Comparison of ENCODE assay signal across 16 cellular contexts in the genomic region with DNA sequence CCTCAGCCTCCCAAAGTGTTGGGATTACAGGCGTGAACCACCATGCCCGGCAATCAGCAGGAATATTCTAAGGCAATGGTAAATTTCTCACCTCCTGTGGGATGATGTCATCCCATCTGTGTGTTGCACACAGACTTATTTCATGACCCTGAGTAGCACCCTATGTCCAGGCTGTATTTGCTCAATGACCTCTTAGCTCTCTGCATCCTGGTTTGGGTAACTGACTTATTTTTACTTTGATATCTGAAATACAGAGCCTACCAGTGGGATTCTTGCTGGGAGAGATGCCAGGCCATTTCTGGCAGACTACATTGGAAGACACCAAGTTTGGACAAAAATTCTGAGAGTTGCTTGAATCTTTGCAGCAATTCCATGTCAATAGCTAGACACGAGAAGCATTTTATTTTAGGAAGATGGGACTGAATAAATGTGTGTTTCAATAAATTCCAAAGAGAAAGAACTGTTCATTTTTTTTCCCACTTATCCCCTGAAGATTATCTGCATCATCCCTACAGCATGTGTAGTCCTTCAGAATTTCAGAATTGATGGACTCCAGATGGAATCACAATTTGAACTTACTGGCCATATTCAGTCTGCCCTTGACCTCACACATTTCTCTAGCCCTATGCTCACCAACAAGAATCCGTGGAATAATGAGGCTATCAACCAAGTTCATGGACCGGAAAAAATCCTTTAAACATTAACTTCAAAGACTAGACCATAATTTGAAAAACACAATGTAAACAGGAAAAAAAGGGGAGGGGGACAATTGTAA.
A peak's percentile ranks its signal among the peaks of the same experiment; 100 is the strongest.
DNase-seq lines count a peak whose midpoint lies in the region; FAIRE-seq and TF ChIP-seq lines count a peak whose summit lies in the region.
"Had no signal": no experiment of that assay in that cellular context is flagged by ENCODE, and none has a peak within 500 bp of the region (broad histone marks: within the 10 kb centered on the region; RNA-seq: fewer than 3 reads in every experiment).

No MANE protein-coding gene starts in this region.

- POLR2A ChIA-PET in activated CD4-positive, alpha-beta memory T cell treated with anti-CD3 and anti-CD28 coated beads, Interleukin-2, amount 10 ng/mL, durations not matched to agents 7 days and 5 days (lab: Charles Lee), result no interaction called here

- H3K18ac ChIP-seq in neuronal stem cell (ENCODE audit: low read length), result no peak overlapping the region

- no peak overlapping the region for H2BK120ac ChIP-seq in neuronal stem cell (ENCODE audit: low read depth, low read length)

- H3K36me3 Mint-ChIP-seq in glutamatergic neuron (ENCODE audit: unreplicated experiment) (no peaks in the 10 kb centered on the region), nephron progenitor cell (ENCODE audit: low read depth) (peaks cover 20% of the 10 kb centered on the region)
- H3K36me3 Mint-ChIP-seq in activated CD4-positive, alpha-beta memory T cell treated with anti-CD3 and anti-CD28 coated beads, Interleukin-2, amount 10 ng/mL, durations not matched to agents 7 days and 5 days (ENCODE audit: low read depth), result no peaks in the 10 kb centered on the region

- no CpG with 5 or more reads among the region's 5 CpGs for WGBS in neuronal stem cell (ENCODE audit: extremely low coverage in 2 of 2, insufficient read length in 2 of 2, insufficient replicate concordance in 1 of 2), 2 donors

- H3K9me3 ChIP-seq in neuronal stem cell (replicated peaks in 1 of 2; ENCODE audit: control insufficient read depth in 2 of 2, insufficient read depth in 1 of 2, low read depth in 1 of 2, low read length in 2 of 2), result no peaks in the 10 kb centered on the region
- H3K9me3 ChIP-seq: pancreas, SJSA1 had no signal

- no peak overlapping the region for H3K14ac ChIP-seq in neuronal stem cell (ENCODE audit: low read length)

- H2BK5ac ChIP-seq in neuronal stem cell (ENCODE audit: low read length), result no peak overlapping the region

- peaks cover 12% of the 10 kb centered on the region for H3K4me1 Mint-ChIP-seq in glutamatergic neuron (ENCODE audit: low read depth, unreplicated experiment)
- H3K4me1 Mint-ChIP-seq in nephron progenitor cell, result peaks cover 8% of the 10 kb centered on the region
- H3K4me1 Mint-ChIP-seq in activated CD4-positive, alpha-beta memory T cell treated with anti-CD3 and anti-CD28 coated beads, Interleukin-2, amount 10 ng/mL, durations not matched to agents 7 days and 5 days, result no peaks in the 10 kb centered on the region

- no peak overlapping the region for H2AK5ac ChIP-seq in neuronal stem cell (ENCODE audit: low read depth, low read length)

- no peak overlapping the region for H3K9ac ChIP-seq in neuronal stem cell (ENCODE audit: low read depth, low read length, poor library complexity)

- CTCF ChIA-PET in activated CD4-positive, alpha-beta memory T cell treated with anti-CD3 and anti-CD28 coated beads, Interleukin-2, amount 10 ng/mL, durations not matched to agents 7 days and 5 days (lab: Charles Lee), result no interaction called here

- no peaks in the 10 kb centered on the region for H3K27me3 ChIP-seq in neuronal stem cell (ENCODE audit: control insufficient read depth in 3 of 3, insufficient read depth in 3 of 3, low read depth in 1 of 3, low read length in 3 of 3)
- H3K27me3 ChIP-seq: hepatocyte, pancreas, SJSA1 had no signal

- TF ChIP-seq CTCF in D721Med (IDR thresholded peaks at IDR 0.05; ENCODE audit: insufficient read depth, missing control alignments), result no peak
- no peak for TF ChIP-seq CTCF in glutamatergic neuron (IDR thresholded peaks at IDR 0.05; ENCODE audit: partially characterized antibody, unreplicated experiment)
- no peak for TF ChIP-seq CTCF in nephron progenitor cell (IDR thresholded peaks at IDR 0.05)

- H3K23ac ChIP-seq in neuronal stem cell (ENCODE audit: low read depth, low read length, poor library complexity), result no peak overlapping the region

- H3K36me3 ChIP-seq in neuronal stem cell (replicated peaks in 1 of 2; ENCODE audit: control insufficient read depth in 2 of 2, insufficient read depth in 2 of 2, low read length in 2 of 2), result no peaks in the 10 kb centered on the region
- H3K36me3 ChIP-seq: pancreas, SJSA1, WERI-Rb-1 had no signal

- H3K27ac Mint-ChIP-seq in glutamatergic neuron (ENCODE audit: unreplicated experiment) (peak overlapping the region; percentile 33), nephron progenitor cell (no peak overlapping the region)
- no peak overlapping the region for H3K27ac Mint-ChIP-seq in activated CD4-positive, alpha-beta memory T cell treated with anti-CD3 and anti-CD28 coated beads, Interleukin-2, amount 10 ng/mL, durations not matched to agents 7 days and 5 days

- no peak for DNase-seq in D721Med (ENCODE audit: insufficient read length, low spot score)
- peak; percentile 31 for DNase-seq in SW480 (ENCODE audit: low spot score)
- no peak for DNase-seq in glutamatergic neuron
- DNase-seq in neuronal stem cell (ENCODE audit: low spot score), result peak; percentile 20
- DNase-seq in nephron progenitor cell, result no peak
- no peak for DNase-seq in germinal center (ENCODE audit: low spot score)
- DNase-seq in urothelium cell line (ENCODE audit: low spot score), result no peak
- DNase-seq in activated CD4-positive, alpha-beta memory T cell treated with anti-CD3 and anti-CD28 coated beads, Interleukin-2, amount 10 ng/mL, durations not matched to agents 7 days and 5 days, result no peak
- DNase-seq: effector CD4-positive, alpha-beta T cell; H7; NCI-H82; stimulated activated naive CD8-positive, alpha-beta T cell treated with anti-CD3 and anti-CD28 coated beads, Interleukin-15, Interleukin-2, amounts not matched to agents 100 U/mL and 50 U/mL, for 24 hours; WERI-Rb-1 had no signal

- H3K4me3 ChIP-seq in neuronal stem cell (ENCODE audit: low read length in 2 of 2), result no peak overlapping the region
- H3K4me3 ChIP-seq: hepatocyte, pancreas, SJSA1 had no signal

- peaks cover 0 to 3% of the 10 kb centered on the region in 2 donors for H3K4me1 ChIP-seq in neuronal stem cell (ENCODE audit: control insufficient read depth in 2 of 2, insufficient read depth in 1 of 2, low read depth in 1 of 2, low read length in 2 of 2)
- H3K4me1 ChIP-seq: pancreas had no signal

- H4K8ac ChIP-seq in neuronal stem cell (ENCODE audit: low read depth, low read length), result no peak overlapping the region

- H3K9me3 Mint-ChIP-seq in glutamatergic neuron (ENCODE audit: unreplicated experiment), result no peaks in the 10 kb centered on the region
- no peaks in the 10 kb centered on the region for H3K9me3 Mint-ChIP-seq in nephron progenitor cell
- no peaks in the 10 kb centered on the region for H3K9me3 Mint-ChIP-seq in activated CD4-positive, alpha-beta memory T cell treated with anti-CD3 and anti-CD28 coated beads, Interleukin-2, amount 10 ng/mL, durations not matched to agents 7 days and 5 days

- H4K91ac ChIP-seq in neuronal stem cell (ENCODE audit: low read depth, low read length, poor library complexity), result no peak overlapping the region

- no peak overlapping the region for H3K27ac ChIP-seq in neuronal stem cell (replicated peaks; ENCODE audit: low read length)
- H3K27ac ChIP-seq: hepatocyte, pancreas, SJSA1, WERI-Rb-1 had no signal

- H3K4ac ChIP-seq in neuronal stem cell (ENCODE audit: low read length), result no peak overlapping the region

- H2BK15ac ChIP-seq in neuronal stem cell (ENCODE audit: low read length), result no peak overlapping the region

- H2AFZ ChIP-seq in neuronal stem cell (ENCODE audit: low read length), result no peak overlapping the region
- H2AFZ ChIP-seq: hepatocyte had no signal

- H2BK12ac ChIP-seq in neuronal stem cell (ENCODE audit: low read length), result no peak overlapping the region

- H3K4me3 Mint-ChIP-seq in glutamatergic neuron (ENCODE audit: unreplicated experiment) (no peak overlapping the region), nephron progenitor cell (no peak overlapping the region)
- H3K4me3 Mint-ChIP-seq in activated CD4-positive, alpha-beta memory T cell treated with anti-CD3 and anti-CD28 coated beads, Interleukin-2, amount 10 ng/mL, durations not matched to agents 7 days and 5 days, result no peak overlapping the region

- FAIRE-seq in D721Med (lab: Jason Lieb, UNC), result peak; percentile 66
- FAIRE-seq in urothelium cell line (lab: Jason Lieb, UNC), result no peak
- FAIRE-seq: pancreas had no signal

- H3K27me3 Mint-ChIP-seq in glutamatergic neuron (ENCODE audit: unreplicated experiment) (no peaks in the 10 kb centered on the region), nephron progenitor cell (ENCODE audit: low read depth, poor library complexity) (no peaks in the 10 kb centered on the region)
- H3K27me3 Mint-ChIP-seq in activated CD4-positive, alpha-beta memory T cell treated with anti-CD3 and anti-CD28 coated beads, Interleukin-2, amount 10 ng/mL, durations not matched to agents 7 days and 5 days, result peaks cover 4% of the 10 kb centered on the region

- H3K4me2 ChIP-seq in neuronal stem cell (ENCODE audit: insufficient read depth, low read length, poor library complexity, severe bottlenecking), result no peak overlapping the region
- H3K4me2 ChIP-seq: hepatocyte had no signal

- no peaks in the 10 kb centered on the region for H3K79me1 ChIP-seq in neuronal stem cell (ENCODE audit: low read depth, low read length)

Comparison
In these comparisons a context has a peak if more than half of its experiments do, and no peak if none do; other contexts are left out.
1. DNase-seq: peak in SW480 (single experiment) and neuronal stem cell (single experiment); none in D721Med (single experiment), glutamatergic neuron (single experiment), nephron progenitor cell (single experiment), germinal center (single experiment), urothelium cell line (single experiment) and activated CD4-positive, alpha-beta memory T cell treated with anti-CD3 and anti-CD28 coated beads, Interleukin-2, amount 10 ng/mL, durations not matched to agents 7 days and 5 days (single experiment).